Comparison of ENCODE assay signal across 1 cellular context in genomic region chr5:6962256-6962655, GRCh38.
TF ChIP-seq lines count a peak whose summit lies in the region.

No MANE protein-coding gene starts in this region.

TF ChIP-seq in H1, 55 proteins besides CTCF, POLR2A, EP300 and RAD21 (continued from another document):
- TF ChIP-seq CTBP2 (IDR thresholded peaks at IDR 0.05; ENCODE audit: borderline replicate concordance, insufficient read depth, insufficient read length, low read length) (no peak), SP1 (IDR thresholded peaks at IDR 0.05; ENCODE audit: low read depth, low read length) (no peak), FOSL1 (IDR thresholded peaks at IDR 0.05; ENCODE audit: insufficient read depth, low read depth, low read length) (no peak), YY1 (IDR thresholded peaks at IDR 0.05; ENCODE audit: low read depth, low read length) (no peak), ATF3 (IDR thresholded peaks at IDR 0.05; ENCODE audit: insufficient read depth, low read depth, low read length) (no peak), JUND (IDR thresholded peaks at IDR 0.05; ENCODE audit: low read length) (no peak), CREB1 (IDR thresholded peaks at IDR 0.05) (no peak), BRCA1 (IDR thresholded peaks at IDR 0.05; ENCODE audit: low read depth, low read length) (no peak), ASH2L (IDR thresholded peaks at IDR 0.05; ENCODE audit: low read length) (no peak), RNF2 (IDR thresholded peaks at IDR 0.05; ENCODE audit: borderline replicate concordance, low read depth, low read length, missing control alignments, poor library complexity, severe bottlenecking) (no peak), EZH2 (IDR thresholded peaks at IDR 0.05; ENCODE audit: low read depth, low read length, severe bottlenecking) (no peak), GTF2F1 (IDR thresholded peaks at IDR 0.05; ENCODE audit: borderline replicate concordance, low read depth, low read length) (no peak), TEAD4 (IDR thresholded peaks at IDR 0.05; ENCODE audit: low read depth, low read length) (no peak), KDM4A (IDR thresholded peaks at IDR 0.05; ENCODE audit: low read depth, low read length, severe bottlenecking) (no peak), HDAC6 (IDR thresholded peaks at IDR 0.05; ENCODE audit: low read depth, low read length) (no peak), JUN (IDR thresholded peaks at IDR 0.05; ENCODE audit: low read depth, low read length) (no peak), RBBP5 (IDR thresholded peaks at IDR 0.05; ENCODE audit: borderline replicate concordance, low read depth, low read length) (no peak), BACH1 (IDR thresholded peaks at IDR 0.05; ENCODE audit: low read length) (no peak)
- TF ChIP-seq, protein P1, sequence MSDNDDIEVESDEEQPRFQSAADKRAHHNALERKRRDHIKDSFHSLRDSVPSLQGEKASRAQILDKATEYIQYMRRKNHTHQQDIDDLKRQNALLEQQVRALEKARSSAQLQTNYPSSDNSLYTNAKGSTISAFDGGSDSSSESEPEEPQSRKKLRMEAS (IDR thresholded peaks at IDR 0.05) = no peak
